11 cellular contexts compared by ENCODE assay signal in genomic region chr5:172002310-172002709, GRCh38. TPM values are rescaled to one million over a fixed set of nuclear protein-coding genes. Genes with fewer than 3 reads are reported as not detected.
DNase-seq lines count a peak whose midpoint lies in the region; ATAC-seq, FAIRE-seq and TF ChIP-seq lines count a peak whose summit lies in the region.
"Had no signal": no experiment of that assay in that cellular context is flagged by ENCODE, and none has a peak within 500 bp of the region (broad histone marks: within the 10 kb centered on the region; RNA-seq: fewer than 3 reads in every experiment).

No MANE protein-coding gene starts in this region.

- peak; percentile 28 for DNase-seq in DMS 273 (lab: John Stamatoyannopoulos, UW; ENCODE audit: unreplicated experiment)
- no peak for DNase-seq in DMS 273 treated with DMSO at 0.1 percent for 48 hours (lab: John Stamatoyannopoulos, UW)
- peak; percentile 22 for DNase-seq in HFFc6
- DNase-seq in K562 (ENCODE audit: extremely low read depth in 1 of 4, low spot score in 3 of 4), result peak; percentile 34 to 50 (median 39)
- DNase-seq in osteocyte (ENCODE audit: extremely low spot score, unreplicated experiment), result no peak
- DNase-seq in GM19238 (ENCODE audit: insufficient read length, low spot score), result no peak
- DNase-seq in tibial nerve (ENCODE audit: low spot score in 2 of 2), result no peak
- no peak for DNase-seq in DMS153 treated with DMSO at 0.1 percent for 48 hours (lab: John Stamatoyannopoulos, UW; ENCODE audit: unreplicated experiment)
- DNase-seq: cerebellar nuclear complex had no signal

- peak; percentile 40 for FAIRE-seq in K562 (lab: Jason Lieb, UNC)
- FAIRE-seq: A204.1 had no signal

- CTCF ChIA-PET in K562 (lab: Yijun Ruan, JAX; ENCODE audit: low intra/inter-chr PET ratio), result no interaction called here

- no peaks in the 10 kb centered on the region for H3K27me3 ChIP-seq in K562 (ENCODE audit: control insufficient read depth in 2 of 2, insufficient read depth in 2 of 2, low read length in 2 of 2)
- H3K27me3 ChIP-seq in tibial nerve, result no peaks in the 10 kb centered on the region

- H3K4me3 Mint-ChIP-seq in HFFc6 (no peak overlapping the region), osteocyte (ENCODE audit: unreplicated experiment) (no peak overlapping the region)

- POLR2A ChIA-PET in K562 (lab: Yijun Ruan, JAX), result no interaction called here

- no peak overlapping the region for H3K9ac ChIP-seq in K562 (ENCODE audit: insufficient read depth in 1 of 2, low read depth in 2 of 2, low read length in 2 of 2)

- peaks cover 18% of the 10 kb centered on the region for H4K20me1 ChIP-seq in K562 (replicated peaks; ENCODE audit: control insufficient read depth, insufficient read depth, low read length)

- WGBS in K562 (ENCODE audit: insufficient coverage, low coverage, missing lambda C conversion rate), result 43% methylated on average over 1 of the region's 2 CpGs
- WGBS in tibial nerve, 2 donors, result 33 to 36% methylated on average over 2 of the region's 2 CpGs

- TF ChIP-seq CTCF in HFFc6 (IDR thresholded peaks at IDR 0.05) (peak; percentile 63), K562 (IDR thresholded peaks at IDR 0.05 in 2 of 3, conservative IDR thresholded peaks at IDR 0.05 in 1 of 3; ENCODE audit: insufficient read depth in 2 of 3, low read depth in 1 of 3, low read length in 3 of 3) (peak; percentile 44 to 60 (median 57); a peak in 5 of 6 replicates), osteocyte (IDR thresholded peaks at IDR 0.05) (peak; percentile 50), tibial nerve (IDR thresholded peaks at IDR 0.05) (peak in 2 of 5 experiments; percentile 20 to 28)

- H3K4me1 Mint-ChIP-seq in HFFc6 (ENCODE audit: low read depth) (peaks cover 67% of the 10 kb centered on the region), osteocyte (ENCODE audit: unreplicated experiment) (peaks cover 56% of the 10 kb centered on the region)

- no peak overlapping the region for H2AFZ ChIP-seq in K562 (ENCODE audit: low read depth, low read length)

- peak; percentile 13; the same call in 2 of the 3 replicates for ATAC-seq in K562
- ATAC-seq: naive thymus-derived CD8-positive, alpha-beta T cell had no signal

- H3K9me3 ChIP-seq in K562 (replicated peaks; ENCODE audit: control insufficient read depth, insufficient read depth, low read depth, low read length), result no peaks in the 10 kb centered on the region
- H3K9me3 ChIP-seq in tibial nerve, result no peaks in the 10 kb centered on the region

- intact Hi-C loops in K562 (cut with micrococcal nuclease), result no loop called here

- no peak overlapping the region for H3K4me2 ChIP-seq in K562 (ENCODE audit: insufficient read depth, low read length)

- H3K27ac Mint-ChIP-seq in HFFc6 (no peak overlapping the region), osteocyte (ENCODE audit: unreplicated experiment) (peak overlapping the region; percentile 20)

- H3K9me3 Mint-ChIP-seq in HFFc6 (no peaks in the 10 kb centered on the region), osteocyte (ENCODE audit: unreplicated experiment) (no peaks in the 10 kb centered on the region)
- H3K9me3 Mint-ChIP-seq: naive thymus-derived CD8-positive, alpha-beta T cell had no signal

- H3K4me3 ChIP-seq in K562, result no peak overlapping the region
- H3K4me3 ChIP-seq in tibial nerve, result no peak overlapping the region

- H3K36me3 ChIP-seq in K562 (ENCODE audit: control insufficient read depth, insufficient read depth, low read length) (no peaks in the 10 kb centered on the region; the same call in 2 of the 3 replicates), tibial nerve (no peaks in the 10 kb centered on the region)

- no peaks in the 10 kb centered on the region for H3K9me1 ChIP-seq in K562 (ENCODE audit: control insufficient read depth, insufficient read depth, low read length)

- H3K36me3 Mint-ChIP-seq in HFFc6 (ENCODE audit: low read depth) (0 out of 2 replicates have a peak, but pooled peaks cover 8% of the 10 kb centered on the region), osteocyte (ENCODE audit: unreplicated experiment) (no peaks in the 10 kb centered on the region)

- H3K79me2 ChIP-seq in K562 (ENCODE audit: control insufficient read depth, insufficient read depth, low read length), result peaks cover 89% of the 10 kb centered on the region

- no TSS peak for BruUV-seq in K562 (replicated peaks; lab: Mats Ljungman, UMichigan)

- TF ChIP-seq RAD21 in K562 (CRISPR knock-in tag; conservative IDR thresholded peaks at IDR 0.05 in 1 of 2, IDR thresholded peaks at IDR 0.05 in 1 of 2), result peak in 1 of 2 experiments; percentile 33; a peak in 1 of 4 replicates

- no peak overlapping the region for H3K27ac ChIP-seq in K562 (ENCODE audit: extremely low read depth, low read depth, low read length)
- H3K27ac ChIP-seq in tibial nerve, result no peak overlapping the region

- TF ChIP-seq EP300 in K562 (IDR thresholded peaks at IDR 0.05; ENCODE audit: low read length) (no peak), tibial nerve (IDR thresholded peaks at IDR 0.05) (no peak)

- TF ChIP-seq POLR2A in K562 (conservative IDR thresholded peaks at IDR 0.05) (no peak), tibial nerve (IDR thresholded peaks at IDR 0.05) (no peak)

- in situ Hi-C loops in K562 (cut with MboI), result no loop called here

- H3K4me1 ChIP-seq in K562 (replicated peaks in 1 of 2; ENCODE audit: control insufficient read depth in 2 of 2, insufficient read depth in 2 of 2, low read length in 2 of 2) (peaks cover 12 to 20% of the 10 kb centered on the region in 2 experiments), tibial nerve (peaks cover 0 to 66% (median 34%) of the 10 kb centered on the region in 4 donors)

- H3K27me3 Mint-ChIP-seq in HFFc6 (ENCODE audit: insufficient read depth) (peaks cover 8% of the 10 kb centered on the region), osteocyte (ENCODE audit: unreplicated experiment) (no peaks in the 10 kb centered on the region)
- H3K27me3 Mint-ChIP-seq: naive thymus-derived CD8-positive, alpha-beta T cell had no signal

TF ChIP-seq in K562, 482 proteins besides CTCF, POLR2A, EP300 and RAD21 (continues in another document):
- TF ChIP-seq FOXP4 (CRISPR knock-in tag; IDR thresholded peaks at IDR 0.05; ENCODE audit: borderline replicate concordance), result no peak
- no peak for TF ChIP-seq SAFB (IDR thresholded peaks at IDR 0.05; ENCODE audit: borderline replicate concordance, low read depth, low read length)
- TF ChIP-seq CBX5 (IDR thresholded peaks at IDR 0.05; ENCODE audit: borderline replicate concordance, low read depth), result no peak
- no peak for TF ChIP-seq JUNB (CRISPR knock-in tag; conservative IDR thresholded peaks at IDR 0.05)
- TF ChIP-seq FOXK2 (conservative IDR thresholded peaks at IDR 0.05 in 1 of 2, IDR thresholded peaks at IDR 0.05 in 1 of 2; ENCODE audit: low read depth in 2 of 2), result peak in 1 of 2 experiments; percentile 11; a peak in 1 of 4 replicates
- no peak for TF ChIP-seq BMI1 (IDR thresholded peaks at IDR 0.05; ENCODE audit: low read length)
- TF ChIP-seq ARID3A (IDR thresholded peaks at IDR 0.05; ENCODE audit: borderline replicate concordance, low read depth, low read length), result peak; percentile 18; the same call in 1 of the 2 replicates

RNA-seq across cellular contexts. Expression of gene FBXW11, which starts 4.1 kb away (rescaled TPM):
- 10 to 100 TPM; 54.5 to 60.5 (median 58.5) TPM for total RNA-seq in HFFc6 (2021; fragmentation: NEBNext Ultra II Directional; extraction: Animal tissue kit (Norgen Biotek cat#: 25700))
- total RNA-seq in K562 (2011; cell fraction: chromatin; rRNA removed; ENCODE audit: low replicate concordance), result 27.1 and 32.3 TPM in 2 replicates
- total RNA-seq in K562 (2011; cell fraction: nucleolus; rRNA removed), result 11.7 and 13.2 TPM in 2 replicates
- 22.7 and 34.8 TPM in 2 replicates for total RNA-seq in K562 (2011; cell fraction: nucleoplasm; rRNA removed)
- total RNA-seq in K562 (2014; rRNA removed) (16.7 and 20.3 TPM in 2 replicates), K562 (2014; rRNA removed; fragmentation: Illumina TruSeq; extraction: Trizol) (27.0 and 27.7 TPM in 2 replicates), K562 (2015; rRNA removed; fragmentation: Illumina TruSeq; extraction: Trizol) (24.8 and 27.2 TPM in 2 replicates), K562 (2021) (23.6 and 24.0 TPM in 2 replicates), osteocyte (60.1 and 61.4 TPM in 2 replicates), tibial nerve (10 to 100 TPM; 49.2 to 96.4 (median 73.4) TPM)
- polyA plus RNA-seq in K562 (2011; rRNA removed) (27.3 and 28.6 TPM in 2 replicates), K562 (2014; fragmentation: Illumina TruSeq; extraction: Trizol) (20.9 and 24.8 TPM in 2 replicates), K562 (2014; fragmentation: Nextera tagmentation; extraction: Ambion mirVana) (1 to 10 TPM; 3.0 to 3.5 TPM), K562 (2014; rRNA removed) (13.1 and 15.6 TPM in 2 replicates)
- 17.0 and 22.3 TPM in 2 replicates for polyA plus RNA-seq in K562 (2011; cell fraction: cytosol; rRNA removed)
- polyA plus RNA-seq in K562 (2011; cell fraction: nucleus; rRNA removed), result 31.3 and 33.1 TPM in 2 replicates
- 20.0 and 23.4 TPM in 2 replicates for polyA plus RNA-seq in K562 (2012)
- 59.5 and 64.2 TPM in 2 replicates for polyA minus RNA-seq in K562 (2011; rRNA and poly(A)+ RNA removed)
- polyA minus RNA-seq in K562 (2011; cell fraction: cytosol; rRNA and poly(A)+ RNA removed), result 24.3 and 34.5 TPM in 2 replicates
- 13.2 and 22.0 TPM in 2 replicates for polyA minus RNA-seq in K562 (2011; cell fraction: nucleus; rRNA and poly(A)+ RNA removed)

Comparison
In these comparisons a context has a peak if more than half of its experiments do, and no peak if none do; other contexts are left out.
1. DNase-seq: peak in DMS 273 (single experiment), HFFc6 (single experiment) and K562 (4 of 4); none in DMS 273 treated with DMSO at 0.1 percent for 48 hours (single experiment), osteocyte (single experiment), GM19238 (single experiment), tibial nerve (0 of 2) and DMS153 treated with DMSO at 0.1 percent for 48 hours (single experiment).